In genomic region chr6:136696238-136696637, GRCh38 we compare ENCODE assay signal across 16 cellular contexts.
A peak's percentile ranks its signal among the peaks of the same experiment; 100 is the strongest.
DNase-seq lines count a peak whose midpoint lies in the region; ATAC-seq and TF ChIP-seq lines count a peak whose summit lies in the region.
"Had no signal": no experiment of that assay in that cellular context is flagged by ENCODE, and none has a peak within 500 bp of the region (broad histone marks: within the 10 kb centered on the region; RNA-seq: fewer than 3 reads in every experiment).

No MANE protein-coding gene starts in this region.

- peak; percentile 96 for TF ChIP-seq EP300 in ovary (IDR thresholded peaks at IDR 0.05)

- ATAC-seq in GM18511 (IDR thresholded peaks at IDR 0.05; ENCODE audit: unreplicated experiment) = no peak
- ATAC-seq: stimulated activated memory B cell treated with anti-CD40 and anti-IgM and Interleukin-4, amounts not matched to agents 10 μg/mL and 1 μg/mL and 100 μg/mL, for 72 hours had no signal

- peaks cover 8 to 74% (median 13%) of the 10 kb centered on the region in 3 donors for H3K4me1 ChIP-seq in esophagus squamous epithelium
- peaks cover 26% of the 10 kb centered on the region for H3K4me1 ChIP-seq in ovary (ENCODE audit: insufficient read depth)
- no peaks in the 10 kb centered on the region for H3K4me1 ChIP-seq in neuronal stem cell (ENCODE audit: control insufficient read depth in 2 of 2, insufficient read depth in 1 of 2, low read depth in 1 of 2, low read length in 2 of 2)

- H3K4me3 ChIP-seq in NB4 (ENCODE audit: low read depth, low read length) = no peak overlapping the region
- H3K4me3 ChIP-seq in esophagus squamous epithelium = no peak overlapping the region
- no peak overlapping the region for H3K4me3 ChIP-seq in ovary
- H3K4me3 ChIP-seq in neuronal stem cell (ENCODE audit: low read length in 2 of 2) = no peak overlapping the region

- no peak overlapping the region for H2AK5ac ChIP-seq in neuronal stem cell (ENCODE audit: low read depth, low read length)

- no peaks in the 10 kb centered on the region for H3K9me3 ChIP-seq in esophagus squamous epithelium
- H3K9me3 ChIP-seq in ovary = no peaks in the 10 kb centered on the region
- H3K9me3 ChIP-seq in neuronal stem cell (replicated peaks in 1 of 2; ENCODE audit: control insufficient read depth in 2 of 2, insufficient read depth in 1 of 2, low read depth in 1 of 2, low read length in 2 of 2) = no peaks in the 10 kb centered on the region

- intact Hi-C loops in esophagus squamous epithelium (cut with DNase I) = no loop called here
- intact Hi-C loops in ovary (cut with DNase I) = no loop called here

- H3K9ac ChIP-seq in neuronal stem cell (ENCODE audit: low read depth, low read length, poor library complexity) = no peak overlapping the region

- no peak overlapping the region for H4K8ac ChIP-seq in neuronal stem cell (ENCODE audit: low read depth, low read length)

- no peak for TF ChIP-seq CTCF in NB4 (IDR thresholded peaks at IDR 0.05; ENCODE audit: low read depth, low read length)
- no peak for TF ChIP-seq CTCF in esophagus squamous epithelium (IDR thresholded peaks at IDR 0.05)
- TF ChIP-seq CTCF in ovary (IDR thresholded peaks at IDR 0.05) = peak in 1 of 3 donors; percentile 4

- no peak overlapping the region for H2BK12ac ChIP-seq in neuronal stem cell (ENCODE audit: low read length)

- H2BK5ac ChIP-seq in neuronal stem cell (ENCODE audit: low read length) = no peak overlapping the region

- H3K23ac ChIP-seq in neuronal stem cell (ENCODE audit: low read depth, low read length, poor library complexity) = no peak overlapping the region

- 31 to 37% methylated on average over 2 of the region's 2 CpGs for WGBS in esophagus squamous epithelium, 2 donors
- 4 to 10% (median 9%) methylated on average over 2 of the region's 2 CpGs for WGBS in ovary, 3 donors
- WGBS in neuronal stem cell (ENCODE audit: extremely low coverage in 2 of 2, insufficient read length in 2 of 2, insufficient replicate concordance in 1 of 2), 2 donors = no CpG with 5 or more reads among the region's 2 CpGs

- H3K79me1 ChIP-seq in neuronal stem cell (ENCODE audit: low read depth, low read length) = no peaks in the 10 kb centered on the region

- no peak overlapping the region for H3K4ac ChIP-seq in neuronal stem cell (ENCODE audit: low read length)

- H3K36me3 ChIP-seq in esophagus squamous epithelium (peaks cover 0 to 17% (median 4%) of the 10 kb centered on the region in 3 donors), ovary (no peaks in the 10 kb centered on the region), neuronal stem cell (replicated peaks in 1 of 2; ENCODE audit: control insufficient read depth in 2 of 2, insufficient read depth in 2 of 2, low read length in 2 of 2) (no peaks in the 10 kb centered on the region)

- no peak overlapping the region for H3K18ac ChIP-seq in neuronal stem cell (ENCODE audit: low read length)

- DNase-seq in EH (ENCODE audit: low read depth) (peak; percentile 31), NB4 (ENCODE audit: low read depth) (peak; percentile 10), esophagus squamous epithelium (lab: John Stamatoyannopoulos, UW) (no peak), ovary (peak in 3 of 5 donors; percentile 49 to 73 (median 57)), neuronal stem cell (ENCODE audit: low spot score) (no peak), SKM-1 treated with dmso at 0.1 percent for 144 hours (lab: John Stamatoyannopoulos, UW; ENCODE audit: unreplicated experiment) (no peak), anterior cingulate cortex (lab: John Stamatoyannopoulos, UW) (no peak)
- DNase-seq: activated CD4-positive, alpha-beta T cell treated with anti-CD3 and anti-CD28 coated beads, Interleukin-2, amount 10 ng/mL, durations not matched to agents 24 days and 14 days; activated naive CD4-positive, alpha-beta T cell treated with Interleukin-2 at 50 U/mL for 16 hours; GOT3; kidney glomerular epithelial cell; NCI-H187 treated with DMSO at 0.1 percent for 48 hours; occipital lobe; stimulated activated CD4-positive, alpha-beta T cell treated with anti-CD3 and anti-CD28 coated beads, Interleukin-1b, Interleukin-23, amount 100 ng/mL, for 48 hours had no signal

- peak overlapping the region; percentile 18 to 72 (median 56) for H3K27ac ChIP-seq in esophagus squamous epithelium
- peak overlapping the region in 1 of 2 donors; percentile 61 for H3K27ac ChIP-seq in ovary
- H3K27ac ChIP-seq in neuronal stem cell (replicated peaks; ENCODE audit: low read length) = no peak overlapping the region

- H3K27me3 ChIP-seq in esophagus squamous epithelium = no peaks in the 10 kb centered on the region
- no peaks in the 10 kb centered on the region for H3K27me3 ChIP-seq in ovary
- no peaks in the 10 kb centered on the region for H3K27me3 ChIP-seq in neuronal stem cell (ENCODE audit: control insufficient read depth in 3 of 3, insufficient read depth in 3 of 3, low read depth in 1 of 3, low read length in 3 of 3)

- no peak overlapping the region for H2BK15ac ChIP-seq in neuronal stem cell (ENCODE audit: low read length)

- TF ChIP-seq POLR2A in NB4 (IDR thresholded peaks at IDR 0.05; ENCODE audit: extremely low read depth, insufficient read length) (no peak), esophagus squamous epithelium (IDR thresholded peaks at IDR 0.05) (no peak), ovary (IDR thresholded peaks at IDR 0.05) (no peak)

- H2AFZ ChIP-seq in neuronal stem cell (ENCODE audit: low read length) = no peak overlapping the region

- H3K14ac ChIP-seq in neuronal stem cell (ENCODE audit: low read length) = no peak overlapping the region

- no peak overlapping the region for H3K4me2 ChIP-seq in neuronal stem cell (ENCODE audit: insufficient read depth, low read length, poor library complexity, severe bottlenecking)

- H2BK120ac ChIP-seq in neuronal stem cell (ENCODE audit: low read depth, low read length) = no peak overlapping the region

- no peak overlapping the region for H4K91ac ChIP-seq in neuronal stem cell (ENCODE audit: low read depth, low read length, poor library complexity)

Comparison
In these comparisons a context has a peak if more than half of its experiments do, and no peak if none do; other contexts are left out.
1. DNase-seq: peak in EH (single experiment), NB4 (single experiment) and ovary (3 of 5); none in esophagus squamous epithelium (single experiment), neuronal stem cell (single experiment), SKM-1 treated with dmso at 0.1 percent for 144 hours (single experiment) and anterior cingulate cortex (0 of 58).